ENCODE assay signal across 9 cellular contexts in the genomic region with DNA sequence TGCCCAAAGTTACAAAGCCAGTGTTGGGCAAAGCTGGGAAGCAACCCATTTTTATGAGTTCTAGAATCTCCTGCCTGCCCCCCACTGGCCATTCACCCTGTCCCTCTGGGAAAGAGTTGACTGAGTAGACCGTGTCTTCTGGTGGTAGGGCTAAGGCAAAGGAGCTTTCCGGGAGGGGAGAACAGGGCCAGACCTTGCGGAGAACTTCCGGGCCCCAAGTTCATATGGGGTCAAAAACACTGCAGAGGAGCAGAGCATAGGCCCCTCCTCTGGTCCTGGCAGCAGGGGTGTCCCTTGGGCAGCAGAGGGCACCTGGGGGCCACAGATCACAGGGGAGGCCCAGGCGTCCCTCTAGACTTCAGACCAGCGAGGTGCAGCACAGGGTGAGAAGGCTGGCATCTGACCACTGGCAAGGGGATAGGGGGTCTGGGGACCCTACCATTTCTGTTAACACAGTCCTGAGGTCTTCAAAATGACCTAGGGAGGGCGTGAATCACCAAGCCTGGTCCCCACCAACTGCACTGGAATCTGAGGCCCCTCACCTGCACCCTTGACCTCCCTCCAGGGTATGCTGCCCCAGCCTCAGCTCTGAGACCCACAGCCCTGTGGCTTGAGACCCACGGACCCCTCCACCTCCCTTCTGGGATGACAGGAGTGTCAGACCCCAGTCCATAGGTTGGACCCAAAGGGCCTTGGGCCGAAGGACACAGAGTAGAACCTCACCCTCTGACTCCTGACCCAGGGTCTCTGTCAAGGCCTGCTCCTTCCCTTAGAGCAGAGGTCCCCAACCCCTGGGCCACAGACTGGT. TPM values are rescaled to one million over a fixed set of nuclear protein-coding genes. Genes with fewer than 3 reads are reported as not detected.
DNase-seq lines count a peak whose midpoint lies in the region; ATAC-seq and TF ChIP-seq lines count a peak whose summit lies in the region.
"Had no signal": no experiment of that assay in that cellular context is flagged by ENCODE, and none has a peak within 500 bp of the region (broad histone marks: within the 10 kb centered on the region; RNA-seq: fewer than 3 reads in every experiment).

No MANE protein-coding gene starts in this region.

- H3K9me3 ChIP-seq in neutrophil (no peaks in the 10 kb centered on the region), BE2C (no peaks in the 10 kb centered on the region)

- intact Hi-C loops in dendritic cell treated with granulocyte-macrophage colony-stimulating factor and Interleukin-4, amounts not matched to agents 40 ng/mL and 50 ng/mL, for 4 days (cut with micrococcal nuclease) = loop anchor here (2.0 kb wide), 1 partner anchor 17 kb away; no protein-coding TSS in a partner anchor

- H3K27me3 Mint-ChIP-seq in dendritic cell treated with granulocyte-macrophage colony-stimulating factor and Interleukin-4, amounts not matched to agents 40 ng/mL and 50 ng/mL, for 4 days = peaks cover 11% of the 10 kb centered on the region

- DNase-seq in GF-D8 (lab: John Stamatoyannopoulos, UW) = peak; percentile 44
- no peak for DNase-seq in NB4 (ENCODE audit: low read depth)
- no peak for DNase-seq in BE2C
- DNase-seq: stimulated activated CD4-positive, alpha-beta T cell treated with anti-CD3 and anti-CD28 coated beads, Interleukin-2, amount 100 ng/mL, for 48 hours had no signal

- peak overlapping the region; percentile 5 for H3K27ac Mint-ChIP-seq in dendritic cell treated with granulocyte-macrophage colony-stimulating factor and Interleukin-4, amounts not matched to agents 40 ng/mL and 50 ng/mL, for 4 days

- peaks cover 21% of the 10 kb centered on the region for H3K36me3 ChIP-seq in neutrophil
- no peaks in the 10 kb centered on the region for H3K36me3 ChIP-seq in BE2C

- H3K27ac ChIP-seq in neutrophil = peak overlapping the region; percentile 90

- no peaks in the 10 kb centered on the region for H3K9me3 Mint-ChIP-seq in dendritic cell treated with granulocyte-macrophage colony-stimulating factor and Interleukin-4, amounts not matched to agents 40 ng/mL and 50 ng/mL, for 4 days

- peaks cover 89% of the 10 kb centered on the region for H3K4me1 Mint-ChIP-seq in dendritic cell treated with granulocyte-macrophage colony-stimulating factor and Interleukin-4, amounts not matched to agents 40 ng/mL and 50 ng/mL, for 4 days (ENCODE audit: low read depth)

- H3K36me3 Mint-ChIP-seq in dendritic cell treated with granulocyte-macrophage colony-stimulating factor and Interleukin-4, amounts not matched to agents 40 ng/mL and 50 ng/mL, for 4 days (ENCODE audit: low read depth) = peaks cover 39% of the 10 kb centered on the region

- ATAC-seq in GM18907 (IDR thresholded peaks at IDR 0.05; ENCODE audit: unreplicated experiment) = no peak
- no peak for ATAC-seq in GM18868 (IDR thresholded peaks at IDR 0.05; ENCODE audit: unreplicated experiment)
- ATAC-seq in HG02642 (IDR thresholded peaks at IDR 0.05; ENCODE audit: poor library complexity, unreplicated experiment) = no peak

- no peak for TF ChIP-seq POLR2A in NB4 (IDR thresholded peaks at IDR 0.05; ENCODE audit: extremely low read depth, insufficient read length)

- peak; percentile 22 for TF ChIP-seq CTCF in NB4 (IDR thresholded peaks at IDR 0.05; ENCODE audit: low read depth, low read length)
- no peak for TF ChIP-seq CTCF in neutrophil (IDR thresholded peaks at IDR 0.05)
- no peak for TF ChIP-seq CTCF in BE2C (IDR thresholded peaks at IDR 0.05; ENCODE audit: low read depth, low read length)

- H3K27me3 ChIP-seq in neutrophil (no peaks in the 10 kb centered on the region), BE2C (no peaks in the 10 kb centered on the region)

- H3K4me3 ChIP-seq in NB4 (ENCODE audit: low read depth, low read length) (no peak overlapping the region), neutrophil (ENCODE audit: low read depth in 1 of 2, low read length in 1 of 2) (peak overlapping the region; percentile 84 to 99), BE2C (ENCODE audit: low read depth, low read length) (no peak overlapping the region)

- H3K4me3 Mint-ChIP-seq in dendritic cell treated with granulocyte-macrophage colony-stimulating factor and Interleukin-4, amounts not matched to agents 40 ng/mL and 50 ng/mL, for 4 days = no peak overlapping the region

- peaks cover 48 to 53% of the 10 kb centered on the region in 2 experiments for H3K4me1 ChIP-seq in neutrophil (ENCODE audit: control insufficient read depth in 1 of 2, insufficient read depth in 1 of 2, low read depth in 1 of 2, low read length in 1 of 2)
- peaks cover 5% of the 10 kb centered on the region for H3K4me1 ChIP-seq in BE2C

RNA-seq across cellular contexts. Expression of a gene that starts 1.3 kb away (rescaled TPM):
- polyA plus RNA-seq in BE2C (2012; ENCODE audit: insufficient read depth, insufficient read length, low read depth) = 43.3 TPM

RNA-seq across cellular contexts. Expression of a gene that starts 40.3 kb away (rescaled TPM):
- 71.9 TPM for polyA plus RNA-seq in BE2C (2012; ENCODE audit: insufficient read depth, insufficient read length, low read depth)

Comparison
In these comparisons a context has a peak if more than half of its experiments do, and no peak if none do; other contexts are left out.
1. H3K4me3 ChIP-seq: peak in neutrophil (2 of 2); none in NB4 (single experiment) and BE2C (single experiment).